8 cellular contexts compared by ENCODE assay signal in the genomic region with DNA sequence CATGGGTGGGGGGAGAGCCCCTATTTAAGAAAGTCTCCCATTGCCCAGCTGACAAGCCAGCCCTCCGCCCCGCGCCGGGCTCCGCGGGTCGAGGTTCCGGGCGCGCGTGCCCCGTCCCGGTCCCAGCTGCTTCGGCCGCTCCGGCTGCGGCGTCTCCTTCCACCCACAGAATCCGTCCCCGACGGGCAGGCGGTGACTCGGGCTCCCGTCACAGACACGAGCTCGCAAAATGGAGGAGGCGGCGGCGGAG. TPM values are rescaled to one million over a fixed set of nuclear protein-coding genes. Genes with fewer than 3 reads are reported as not detected.
DNase-seq lines count a peak whose midpoint lies in the region; ATAC-seq, FAIRE-seq and TF ChIP-seq lines count a peak whose summit lies in the region.

No MANE protein-coding gene starts in this region.

- no peak for FAIRE-seq in endothelial cell of umbilical vein (lab: Jason Lieb, UNC)

- peak overlapping the region; percentile 76 to 93; a peak in 3 of 4 replicates for H3K4me3 ChIP-seq in DND-41 (ENCODE audit: low read depth in 1 of 2, low read length in 2 of 2)
- H3K4me3 ChIP-seq in NT2/D1 (ENCODE audit: insufficient read length, low read depth): peak overlapping the region; percentile 70
- peak overlapping the region; percentile 64 to 94 (median 87) for H3K4me3 ChIP-seq in endothelial cell of umbilical vein (replicated peaks in 1 of 3; ENCODE audit: insufficient read depth in 1 of 3, low read depth in 1 of 3, low read length in 3 of 3)
- H3K4me3 ChIP-seq in neuron (ENCODE audit: low read length): peak overlapping the region; percentile 88

- ATAC-seq in DND-41 (ENCODE audit: insufficient read depth, low read depth) (peak; percentile 7), GM21786 (IDR thresholded peaks at IDR 0.05; ENCODE audit: unreplicated experiment) (peak; percentile 5)

- H2AFZ ChIP-seq in DND-41 (ENCODE audit: low read depth, low read length) (peak overlapping the region; percentile 66), endothelial cell of umbilical vein (ENCODE audit: low read depth, low read length) (peak overlapping the region; percentile 89), neuron (ENCODE audit: low read depth, low read length) (peak overlapping the region; percentile 94)

- H3K27ac ChIP-seq in DND-41 (ENCODE audit: low read length) (peak overlapping the region; percentile 94), endothelial cell of umbilical vein (ENCODE audit: insufficient read depth, low read depth, low read length) (peak overlapping the region; percentile 91)

- dilution Hi-C loops in endothelial cell of umbilical vein (cut with MboI; ENCODE audit: extremely low pct_ligation_motif_present, low sequenced_read_pairs): no loop called here

- H3K9ac ChIP-seq in DND-41 (ENCODE audit: low read depth, low read length) (peak overlapping the region; percentile 97), NT2/D1 (ENCODE audit: insufficient read length, low read depth) (peak overlapping the region; percentile 76), endothelial cell of umbilical vein (replicated peaks; ENCODE audit: extremely low read depth, insufficient read depth, low read length) (peak overlapping the region; percentile 95)

- peak overlapping the region; percentile 86 for H3K4me2 ChIP-seq in DND-41 (ENCODE audit: insufficient read depth, low read length)
- peak overlapping the region; percentile 49 for H3K4me2 ChIP-seq in endothelial cell of umbilical vein (ENCODE audit: insufficient read depth, low read length)

- H4K20me1 ChIP-seq in DND-41 (ENCODE audit: insufficient read depth, low read length) (peaks cover 40% of the 10 kb centered on the region), endothelial cell of umbilical vein (replicated peaks; ENCODE audit: control insufficient read depth, extremely low read depth, insufficient read depth, low read length) (no peaks in the 10 kb centered on the region)

- DNase-seq in DND-41 (no peak), NT2/D1 (ENCODE audit: low read depth, low spot score) (no peak), endothelial cell of umbilical vein (ENCODE audit: low read depth, low spot score) (no peak), NCI-H446 treated with DMSO at 0.1 percent for 48 hours (lab: John Stamatoyannopoulos, UW) (no peak), RPMI8226 (no peak), NCI-H1092 (lab: John Stamatoyannopoulos, UW) (no peak)

- no peaks in the 10 kb centered on the region for H3K9me3 ChIP-seq in DND-41 (ENCODE audit: insufficient read depth, low read length, severe bottlenecking)
- H3K9me3 ChIP-seq in NT2/D1 (ENCODE audit: insufficient read depth, low read length): no peaks in the 10 kb centered on the region
- H3K9me3 ChIP-seq in endothelial cell of umbilical vein (replicated peaks; ENCODE audit: control insufficient read depth, insufficient read depth, low read length): no peaks in the 10 kb centered on the region
- H3K9me3 ChIP-seq in neuron (ENCODE audit: low read length): no peaks in the 10 kb centered on the region

- BruUV-seq in endothelial cell of umbilical vein (replicated peaks; lab: Mats Ljungman, UMichigan): no TSS peak

- POLR2A ChIA-PET in endothelial cell of umbilical vein (lab: Charles Lee): interaction anchor here (0.7 to 1.2 kb wide), 2 partner anchors 366 to 477 kb away, joined by 4 to 5 read pairs; no protein-coding TSS in a partner anchor

- peaks cover 69% of the 10 kb centered on the region for H3K4me1 ChIP-seq in DND-41 (ENCODE audit: insufficient read depth, low read length)
- no peaks in the 10 kb centered on the region for H3K4me1 ChIP-seq in NT2/D1 (ENCODE audit: insufficient read depth, insufficient read length)
- H3K4me1 ChIP-seq in endothelial cell of umbilical vein (ENCODE audit: control insufficient read depth, extremely low read depth, insufficient read depth, low read length): peaks cover 43% of the 10 kb centered on the region
- H3K4me1 ChIP-seq in neuron (ENCODE audit: insufficient read depth, low read length): peaks cover 18% of the 10 kb centered on the region

- H3K36me3 ChIP-seq in DND-41 (ENCODE audit: insufficient read depth, low read length) (peaks cover 32% of the 10 kb centered on the region), NT2/D1 (ENCODE audit: insufficient read depth, insufficient read length, low read length) (peaks cover 13% of the 10 kb centered on the region), endothelial cell of umbilical vein (ENCODE audit: control insufficient read depth in 2 of 2, extremely low read depth in 1 of 2, insufficient read depth in 2 of 2, low read length in 2 of 2) (no peaks in the 10 kb centered on the region), neuron (ENCODE audit: insufficient read depth, low read length) (no peaks in the 10 kb centered on the region)

- no peak for TF ChIP-seq POLR2A in endothelial cell of umbilical vein (IDR thresholded peaks at IDR 0.05; ENCODE audit: low read depth, low read length)

- no peaks in the 10 kb centered on the region for H3K27me3 ChIP-seq in DND-41 (ENCODE audit: insufficient read depth, low read length, poor library complexity)
- peaks cover 16% of the 10 kb centered on the region for H3K27me3 ChIP-seq in NT2/D1 (ENCODE audit: insufficient read depth, insufficient read length)
- H3K27me3 ChIP-seq in endothelial cell of umbilical vein (ENCODE audit: control insufficient read depth in 2 of 2, insufficient read depth in 2 of 2, low read length in 2 of 2): no peaks in the 10 kb centered on the region
- peaks cover 6% of the 10 kb centered on the region for H3K27me3 ChIP-seq in neuron (ENCODE audit: insufficient read depth, low read length)

- intact Hi-C loops in endothelial cell of umbilical vein (cut with micrococcal nuclease): loop anchor here (1.0 to 10.0 kb wide), 8 partner anchors 88 to 688 kb away; no protein-coding TSS in a partner anchor

- TF ChIP-seq CTCF in DND-41 (IDR thresholded peaks at IDR 0.05; ENCODE audit: borderline replicate concordance, extremely low read depth, low read length, poor library complexity, severe bottlenecking): no peak
- TF ChIP-seq CTCF in endothelial cell of umbilical vein (IDR thresholded peaks at IDR 0.05; ENCODE audit: extremely low read depth in 1 of 2, insufficient read depth in 1 of 2, low read depth in 1 of 2, low read length in 2 of 2): no peak

- no peaks in the 10 kb centered on the region for H3K9me1 ChIP-seq in endothelial cell of umbilical vein (replicated peaks; ENCODE audit: control insufficient read depth, extremely low read depth, insufficient read depth, low read length)

- H3K79me2 ChIP-seq in DND-41 (ENCODE audit: insufficient read depth, low read length) (peaks cover 88% of the 10 kb centered on the region), endothelial cell of umbilical vein (ENCODE audit: control insufficient read depth, insufficient read depth, low read length) (peaks cover 44% of the 10 kb centered on the region)

- CTCF ChIA-PET in endothelial cell of umbilical vein (lab: Charles Lee): interaction anchor here (0.7 to 2.8 kb wide), 36 partner anchors 8 to 796 kb away, joined by 3 to 35 read pairs (median 4); no protein-coding TSS in a partner anchor

TF ChIP-seq in endothelial cell of umbilical vein, 7 proteins besides CTCF, POLR2A, EP300 and RAD21:
- no peak for TF ChIP-seq JUN (IDR thresholded peaks at IDR 0.05; ENCODE audit: borderline replicate concordance, insufficient read depth, insufficient read length, low read depth)
- TF ChIP-seq EZH2 (IDR thresholded peaks at IDR 0.05; ENCODE audit: borderline replicate concordance, low read depth, low read length, severe bottlenecking): no peak
- no peak for TF ChIP-seq FOS (IDR thresholded peaks at IDR 0.05; ENCODE audit: borderline replicate concordance, insufficient read depth, low read length)
- no peak for TF ChIP-seq POLR2AphosphoS5 (IDR thresholded peaks at IDR 0.05; ENCODE audit: insufficient read depth, low read depth, low read length)
- TF ChIP-seq, protein P1, sequence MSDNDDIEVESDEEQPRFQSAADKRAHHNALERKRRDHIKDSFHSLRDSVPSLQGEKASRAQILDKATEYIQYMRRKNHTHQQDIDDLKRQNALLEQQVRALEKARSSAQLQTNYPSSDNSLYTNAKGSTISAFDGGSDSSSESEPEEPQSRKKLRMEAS (IDR thresholded peaks at IDR 0.05; ENCODE audit: insufficient read depth, insufficient read length): no peak
- no peak for TF ChIP-seq MYC (IDR thresholded peaks at IDR 0.05; ENCODE audit: low read depth, low read length)
- TF ChIP-seq GATA2 (IDR thresholded peaks at IDR 0.05; ENCODE audit: insufficient read depth, insufficient read length, low read depth, low read length): no peak

RNA-seq across cellular contexts. Expression of a gene that starts 0.2 kb away (rescaled TPM):
- 17.0 and 21.2 TPM in 2 replicates for total RNA-seq in endothelial cell of umbilical vein
- polyA plus RNA-seq in endothelial cell of umbilical vein: 3.0 and 4.1 TPM in 2 replicates
- 5.4 and 5.5 TPM in 2 replicates for polyA plus RNA-seq in endothelial cell of umbilical vein (2011; cell fraction: cytosol; rRNA removed)
- 6.4 and 8.2 TPM in 2 replicates for polyA plus RNA-seq in endothelial cell of umbilical vein (2011; cell fraction: nucleus; rRNA removed)
- polyA plus RNA-seq in endothelial cell of umbilical vein (2012): 11.5 and 15.6 TPM in 2 replicates
- polyA minus RNA-seq in endothelial cell of umbilical vein: 12.0 and 13.3 TPM in 2 replicates
- 50.7 TPM for polyA minus RNA-seq in endothelial cell of umbilical vein (2011; cell fraction: cytosol; rRNA and poly(A)+ RNA removed)
- 20.7 and 29.0 TPM in 2 replicates for polyA minus RNA-seq in endothelial cell of umbilical vein (2011; cell fraction: nucleus; rRNA and poly(A)+ RNA removed)
